ENCODE assay signal across 9 cellular contexts in genomic region chr1:209768354-209768774, GRCh38. TPM values are rescaled to one million over a fixed set of nuclear protein-coding genes. Genes with fewer than 3 reads are reported as not detected.
A peak's percentile ranks its signal among the peaks of the same experiment; 100 is the strongest.
DNase-seq lines count a peak whose midpoint lies in the region; ATAC-seq and TF ChIP-seq lines count a peak whose summit lies in the region.
"Had no signal": no experiment of that assay in that cellular context is flagged by ENCODE, and none has a peak within 500 bp of the region (broad histone marks: within the 10 kb centered on the region; RNA-seq: fewer than 3 reads in every experiment).

No MANE protein-coding gene starts in this region.

- no peaks in the 10 kb centered on the region for H3K9me3 ChIP-seq in T-helper 17 cell (ENCODE audit: control insufficient read depth, low read length, poor library complexity, severe bottlenecking)

- ATAC-seq in HG02938 (IDR thresholded peaks at IDR 0.05; ENCODE audit: unreplicated experiment) (peak; percentile 84), T-helper 17 cell (peak; percentile 93)

- H3K4me3 Mint-ChIP-seq in T-helper 17 cell: no peak overlapping the region

- peaks cover 23% of the 10 kb centered on the region for H3K36me3 Mint-ChIP-seq in T-helper 17 cell (ENCODE audit: low read depth)

- peaks cover 37% of the 10 kb centered on the region for H3K4me1 Mint-ChIP-seq in T-helper 17 cell

- no peaks in the 10 kb centered on the region for H3K27me3 Mint-ChIP-seq in T-helper 17 cell

- peak; percentile 78 for TF ChIP-seq POLR2A in GM18526 (IDR thresholded peaks at IDR 0.05; ENCODE audit: extremely low read depth, insufficient read length)

- no peak overlapping the region for H3K27ac Mint-ChIP-seq in T-helper 17 cell

- DNase-seq in T-helper 17 cell (peak; percentile 44 to 71 (median 65)), ureter (ENCODE audit: low spot score) (no peak), NCI-H446 (lab: John Stamatoyannopoulos, UW) (no peak), kidney tubule cell (ENCODE audit: low spot score) (no peak)
- peak; percentile 87 for DNase-seq in central memory CD4-positive, alpha-beta T cell
- DNase-seq in stimulated activated CD4-positive, alpha-beta T cell treated with anti-CD3 and anti-CD28 coated beads, Interleukin-1b, Interleukin-23, amount 100 ng/mL, for 4 hours (ENCODE audit: low read depth in 2 of 2): peak; percentile 57 to 66

RNA-seq across cellular contexts. Expression of gene TRAF3IP3, which starts 12.5 kb away (rescaled TPM):
- total RNA-seq in T-helper 17 cell (100 to 1,000 TPM; 286 to 288 TPM), ureter (6.2 TPM)
- total RNA-seq: lung microvascular endothelial cell had no signal

RNA-seq across cellular contexts. Expression of gene C1orf74, which starts 16.0 kb away (rescaled TPM):
- total RNA-seq in T-helper 17 cell: under 1 TPM; 0.42 to 0.50 TPM
- 3.5 TPM for total RNA-seq in ureter

RNA-seq across cellular contexts. Expression of gene IRF6, which starts 37.6 kb away (rescaled TPM):
- total RNA-seq in T-helper 17 cell: 1 to 10 TPM in 1 of 2 donors, under 1 TPM in 1; 0.20 to 1.1 TPM
- total RNA-seq in ureter: 102 TPM

RNA-seq across cellular contexts. Expression of gene UTP25, which starts 59.4 kb away (rescaled TPM):
- total RNA-seq in T-helper 17 cell (1 to 10 TPM; 5.9 to 6.3 TPM), ureter (13.8 TPM)

Comparison
In these comparisons a context has a peak if more than half of its experiments do, and no peak if none do; other contexts are left out.
1. DNase-seq: peak in T-helper 17 cell (3 of 3), central memory CD4-positive, alpha-beta T cell (single experiment) and stimulated activated CD4-positive, alpha-beta T cell treated with anti-CD3 and anti-CD28 coated beads, Interleukin-1b, Interleukin-23, amount 100 ng/mL, for 4 hours (2 of 2); none in ureter (single experiment), NCI-H446 (0 of 2) and kidney tubule cell (single experiment).
2. RNA of gene TRAF3IP3, which starts 12.5 kb away (total RNA-seq): 286 to 288 TPM in T-helper 17 cell; 6.2 TPM in ureter (single experiment); every median in the first group is over 10 times any median in the second.
3. RNA of gene IRF6, which starts 37.6 kb away (total RNA-seq): 102 TPM in ureter (single experiment); 0.20 to 1.1 TPM in T-helper 17 cell; every median in the first group is over 10 times any median in the second.